ENCODE assay signal across 1 cellular context in genomic region chr2:207813221-207813916, GRCh38.
TF ChIP-seq lines count a peak whose summit lies in the region.

No MANE protein-coding gene starts in this region.

TF ChIP-seq in GM23338, 12 proteins besides CTCF, POLR2A, EP300 and RAD21 (continued from another document):
- TF ChIP-seq, protein P1, sequence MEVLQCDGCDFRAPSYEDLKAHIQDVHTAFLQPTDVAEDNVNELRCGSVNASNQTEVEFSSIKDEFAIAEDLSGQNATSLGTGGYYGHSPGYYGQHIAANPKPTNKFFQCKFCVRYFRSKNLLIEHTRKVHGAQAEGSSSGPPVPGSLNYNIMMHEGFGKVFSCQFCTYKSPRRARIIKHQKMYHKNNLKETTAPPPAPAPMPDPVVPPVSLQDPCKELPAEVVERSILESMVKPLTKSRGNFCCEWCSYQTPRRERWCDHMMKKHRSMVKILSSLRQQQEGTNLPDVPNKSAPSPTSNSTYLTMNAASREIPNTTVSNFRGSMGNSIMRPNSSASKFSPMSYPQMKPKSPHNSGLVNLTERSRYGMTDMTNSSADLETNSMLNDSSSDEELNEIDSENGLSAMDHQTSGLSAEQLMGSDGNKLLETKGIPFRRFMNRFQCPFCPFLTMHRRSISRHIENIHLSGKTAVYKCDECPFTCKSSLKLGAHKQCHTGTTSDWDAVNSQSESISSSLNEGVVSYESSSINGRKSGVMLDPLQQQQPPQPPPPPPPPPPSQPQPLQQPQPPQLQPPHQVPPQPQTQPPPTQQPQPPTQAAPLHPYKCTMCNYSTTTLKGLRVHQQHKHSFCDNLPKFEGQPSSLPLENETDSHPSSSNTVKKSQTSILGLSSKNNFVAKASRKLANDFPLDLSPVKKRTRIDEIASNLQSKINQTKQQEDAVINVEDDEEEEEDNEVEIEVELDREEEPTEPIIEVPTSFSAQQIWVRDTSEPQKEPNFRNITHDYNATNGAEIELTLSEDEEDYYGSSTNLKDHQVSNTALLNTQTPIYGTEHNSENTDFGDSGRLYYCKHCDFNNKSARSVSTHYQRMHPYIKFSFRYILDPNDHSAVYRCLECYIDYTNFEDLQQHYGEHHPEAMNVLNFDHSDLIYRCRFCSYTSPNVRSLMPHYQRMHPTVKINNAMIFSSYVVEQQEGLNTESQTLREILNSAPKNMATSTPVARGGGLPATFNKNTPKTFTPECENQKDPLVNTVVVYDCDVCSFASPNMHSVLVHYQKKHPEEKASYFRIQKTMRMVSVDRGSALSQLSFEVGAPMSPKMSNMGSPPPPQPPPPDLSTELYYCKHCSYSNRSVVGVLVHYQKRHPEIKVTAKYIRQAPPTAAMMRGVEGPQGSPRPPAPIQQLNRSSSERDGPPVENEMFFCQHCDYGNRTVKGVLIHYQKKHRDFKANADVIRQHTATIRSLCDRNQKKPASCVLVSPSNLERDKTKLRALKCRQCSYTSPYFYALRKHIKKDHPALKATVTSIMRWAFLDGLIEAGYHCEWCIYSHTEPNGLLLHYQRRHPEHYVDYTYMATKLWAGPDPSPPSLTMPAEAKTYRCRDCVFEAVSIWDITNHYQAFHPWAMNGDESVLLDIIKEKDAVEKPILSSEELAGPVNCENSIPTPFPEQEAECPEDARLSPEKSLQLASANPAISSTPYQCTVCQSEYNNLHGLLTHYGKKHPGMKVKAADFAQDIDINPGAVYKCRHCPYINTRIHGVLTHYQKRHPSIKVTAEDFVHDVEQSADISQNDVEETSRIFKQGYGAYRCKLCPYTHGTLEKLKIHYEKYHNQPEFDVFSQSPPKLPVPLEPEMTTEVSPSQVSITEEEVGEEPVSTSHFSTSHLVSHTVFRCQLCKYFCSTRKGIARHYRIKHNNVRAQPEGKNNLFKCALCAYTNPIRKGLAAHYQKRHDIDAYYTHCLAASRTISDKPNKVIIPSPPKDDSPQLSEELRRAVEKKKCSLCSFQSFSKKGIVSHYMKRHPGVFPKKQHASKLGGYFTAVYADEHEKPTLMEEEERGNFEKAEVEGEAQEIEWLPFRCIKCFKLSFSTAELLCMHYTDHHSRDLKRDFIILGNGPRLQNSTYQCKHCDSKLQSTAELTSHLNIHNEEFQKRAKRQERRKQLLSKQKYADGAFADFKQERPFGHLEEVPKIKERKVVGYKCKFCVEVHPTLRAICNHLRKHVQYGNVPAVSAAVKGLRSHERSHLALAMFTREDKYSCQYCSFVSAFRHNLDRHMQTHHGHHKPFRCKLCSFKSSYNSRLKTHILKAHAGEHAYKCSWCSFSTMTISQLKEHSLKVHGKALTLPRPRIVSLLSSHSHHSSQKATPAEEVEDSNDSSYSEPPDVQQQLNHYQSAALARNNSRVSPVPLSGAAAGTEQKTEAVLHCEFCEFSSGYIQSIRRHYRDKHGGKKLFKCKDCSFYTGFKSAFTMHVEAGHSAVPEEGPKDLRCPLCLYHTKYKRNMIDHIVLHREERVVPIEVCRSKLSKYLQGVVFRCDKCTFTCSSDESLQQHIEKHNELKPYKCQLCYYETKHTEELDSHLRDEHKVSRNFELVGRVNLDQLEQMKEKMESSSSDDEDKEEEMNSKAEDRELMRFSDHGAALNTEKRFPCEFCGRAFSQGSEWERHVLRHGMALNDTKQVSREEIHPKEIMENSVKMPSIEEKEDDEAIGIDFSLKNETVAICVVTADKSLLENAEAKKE (CRISPR knock-in tag; IDR thresholded peaks at IDR 0.05) = no peak
